In genomic region chr3:141273700-141274410, GRCh38 we compare ENCODE assay signal across 23 cellular contexts. TPM values are rescaled to one million over a fixed set of nuclear protein-coding genes. Genes with fewer than 3 reads are reported as not detected.
DNase-seq lines count a peak whose midpoint lies in the region; ATAC-seq and TF ChIP-seq lines count a peak whose summit lies in the region.
"Had no signal": no experiment of that assay in that cellular context is flagged by ENCODE, and none has a peak within 500 bp of the region (broad histone marks: within the 10 kb centered on the region; RNA-seq: fewer than 3 reads in every experiment).

No MANE protein-coding gene starts in this region.

- H3K27ac ChIP-seq in brain microvascular endothelial cell = peak overlapping the region; percentile 71
- H3K27ac ChIP-seq: body of pancreas, ovary, RWPE1, SK-N-MC, uterus had no signal

- DNase-seq in activated T-cell treated with anti-CD3 and anti-CD28 coated beads, Interleukin-2, amount 50 U/mL, for 72 hours = no peak
- no peak for DNase-seq in activated T-cell treated with anti-CD3 and anti-CD28 coated beads, Interleukin-2, amount 50 U/mL, for 1 hour
- DNase-seq in NCI-H69 (lab: John Stamatoyannopoulos, UW) = peak; percentile 7
- no peak for DNase-seq in brain microvascular endothelial cell
- DNase-seq in osteocyte (ENCODE audit: extremely low spot score, unreplicated experiment) = peak; percentile 74
- no peak for DNase-seq in globus pallidus (ENCODE audit: low spot score)
- DNase-seq: body of pancreas; effector memory CD4-positive, alpha-beta T cell; H7; mesendoderm; NCI-H146; NCI-H2171 treated with DMSO at 0.1 percent for 48 hours; NCI-H524 treated with DMSO at 0.1 percent for 48 hours; ovary; substantia nigra; uterus had no signal

- no peak for TF ChIP-seq CTCF in brain microvascular endothelial cell (IDR thresholded peaks at IDR 0.05; ENCODE audit: low read depth, low read length, missing control alignments)
- TF ChIP-seq CTCF in osteocyte (IDR thresholded peaks at IDR 0.05) = no peak

- H3K27me3 ChIP-seq in brain microvascular endothelial cell (replicated peaks) = no peaks in the 10 kb centered on the region
- H3K27me3 ChIP-seq: body of pancreas, ovary, uterus had no signal

- no peak overlapping the region for H3K27ac Mint-ChIP-seq in activated T-cell treated with anti-CD3 and anti-CD28 coated beads, Interleukin-2, amount 50 U/mL, for 72 hours
- peak overlapping the region; percentile 34 for H3K27ac Mint-ChIP-seq in osteocyte (ENCODE audit: unreplicated experiment)
- H3K27ac Mint-ChIP-seq: WTC11 had no signal

- H3K4me3 ChIP-seq in brain microvascular endothelial cell (ENCODE audit: low read depth, low read length) = no peak overlapping the region
- H3K4me3 ChIP-seq: body of pancreas, K562, ovary, SK-N-MC, uterus had no signal

- in situ Hi-C loops in brain microvascular endothelial cell (cut with HindIII; ENCODE audit: low pct_ligation_motif_present, low sequenced_read_pairs) = no loop called here

- H3K27me3 Mint-ChIP-seq in activated T-cell treated with anti-CD3 and anti-CD28 coated beads, Interleukin-2, amount 50 U/mL, for 72 hours (ENCODE audit: low read depth) = no peaks in the 10 kb centered on the region
- no peaks in the 10 kb centered on the region for H3K27me3 Mint-ChIP-seq in osteocyte (ENCODE audit: unreplicated experiment)

- no peaks in the 10 kb centered on the region for H3K9me3 Mint-ChIP-seq in activated T-cell treated with anti-CD3 and anti-CD28 coated beads, Interleukin-2, amount 50 U/mL, for 72 hours
- no peaks in the 10 kb centered on the region for H3K9me3 Mint-ChIP-seq in osteocyte (ENCODE audit: unreplicated experiment)
- H3K9me3 Mint-ChIP-seq: WTC11 had no signal

- ATAC-seq in activated T-cell treated with anti-CD3 and anti-CD28 coated beads, Interleukin-2, amount 50 U/mL, for 72 hours (replicated peaks in 1 of 2) = peak; percentile 23 to 24
- ATAC-seq in GM19324 (IDR thresholded peaks at IDR 0.05; ENCODE audit: low FRiP score, unreplicated experiment) = no peak
- ATAC-seq in HG03521 (IDR thresholded peaks at IDR 0.05; ENCODE audit: unreplicated experiment) = no peak
- ATAC-seq: body of pancreas, K562, sciatic nerve, WTC11 had no signal

- peak overlapping the region in 1 of 2 donors; percentile 23 for H3K4me3 Mint-ChIP-seq in activated T-cell treated with anti-CD3 and anti-CD28 coated beads, Interleukin-2, amount 50 U/mL, for 72 hours
- no peak overlapping the region for H3K4me3 Mint-ChIP-seq in osteocyte (ENCODE audit: unreplicated experiment)
- H3K4me3 Mint-ChIP-seq: WTC11 had no signal

- H3K4me1 Mint-ChIP-seq in activated T-cell treated with anti-CD3 and anti-CD28 coated beads, Interleukin-2, amount 50 U/mL, for 72 hours (ENCODE audit: low read depth) = peaks cover 35% of the 10 kb centered on the region
- H3K4me1 Mint-ChIP-seq in osteocyte (ENCODE audit: unreplicated experiment) = peaks cover 40% of the 10 kb centered on the region

- H3K36me3 Mint-ChIP-seq in activated T-cell treated with anti-CD3 and anti-CD28 coated beads, Interleukin-2, amount 50 U/mL, for 72 hours (ENCODE audit: insufficient read depth in 2 of 2) = no peaks in the 10 kb centered on the region
- peaks cover 3% of the 10 kb centered on the region for H3K36me3 Mint-ChIP-seq in osteocyte (ENCODE audit: unreplicated experiment)

- no peaks in the 10 kb centered on the region for H3K36me3 ChIP-seq in brain microvascular endothelial cell (replicated peaks)
- H3K36me3 ChIP-seq: ovary, uterus had no signal

RNA-seq across cellular contexts. Expression of gene PXYLP1, which starts 42.2 kb away (rescaled TPM):
- 10 to 100 TPM; 13.2 to 14.3 TPM for total RNA-seq in activated T-cell treated with anti-CD3 and anti-CD28 coated beads, Interleukin-2, amount 50 U/mL, for 72 hours
- total RNA-seq in osteocyte = 21.2 and 21.9 TPM in 2 replicates

Comparison
In these comparisons a context has a peak if more than half of its experiments do, and no peak if none do; other contexts are left out.
1. ATAC-seq: peak in activated T-cell treated with anti-CD3 and anti-CD28 coated beads, Interleukin-2, amount 50 U/mL, for 72 hours (2 of 2); none in GM19324 (single experiment) and HG03521 (single experiment).
2. DNase-seq: peak in NCI-H69 (single experiment) and osteocyte (single experiment); none in activated T-cell treated with anti-CD3 and anti-CD28 coated beads, Interleukin-2, amount 50 U/mL, for 72 hours (0 of 2), activated T-cell treated with anti-CD3 and anti-CD28 coated beads, Interleukin-2, amount 50 U/mL, for 1 hour (single experiment), brain microvascular endothelial cell (single experiment) and globus pallidus (single experiment).